In the genomic region with DNA sequence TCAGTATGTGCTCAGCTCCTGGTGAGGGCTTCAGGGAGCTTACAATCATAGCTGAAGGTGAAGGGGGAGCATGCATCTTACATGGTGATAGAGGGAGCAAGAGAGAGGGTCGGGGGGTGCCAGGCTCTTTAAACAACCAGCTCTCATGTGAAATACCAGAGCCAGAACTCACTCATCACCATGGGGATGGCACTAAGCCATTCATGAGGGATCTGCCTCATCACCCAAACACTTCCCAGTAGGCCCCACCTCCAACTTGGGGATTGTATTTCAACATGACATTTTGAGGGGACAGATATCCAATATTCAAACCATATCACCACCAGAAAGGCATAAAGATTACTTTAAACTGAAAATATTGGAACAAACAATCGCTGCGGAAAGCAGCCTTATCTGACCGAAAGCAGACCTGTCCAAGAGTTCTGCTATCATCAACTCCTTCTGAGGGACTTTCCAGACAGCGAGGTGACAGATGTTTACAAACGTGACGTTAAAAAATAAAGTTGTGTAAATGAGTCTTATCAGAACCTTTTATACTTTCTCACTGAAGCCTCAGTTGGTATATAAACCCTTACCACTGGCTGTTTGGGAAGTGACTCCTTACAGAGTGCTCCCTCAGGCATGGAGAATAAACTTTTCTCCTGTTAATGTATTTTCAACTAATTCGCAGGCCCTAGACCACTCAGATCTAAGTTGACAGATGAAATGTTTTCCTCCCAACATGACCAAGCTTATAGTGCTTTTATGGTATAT, we compare ENCODE assay signal across 2 cellular contexts.
TF ChIP-seq lines count a peak whose summit lies in the region.

No MANE protein-coding gene starts in this region.

TF ChIP-seq in GM23338, 12 proteins besides CTCF, POLR2A, EP300 and RAD21 (continued from another document):
- TF ChIP-seq, protein P1, sequence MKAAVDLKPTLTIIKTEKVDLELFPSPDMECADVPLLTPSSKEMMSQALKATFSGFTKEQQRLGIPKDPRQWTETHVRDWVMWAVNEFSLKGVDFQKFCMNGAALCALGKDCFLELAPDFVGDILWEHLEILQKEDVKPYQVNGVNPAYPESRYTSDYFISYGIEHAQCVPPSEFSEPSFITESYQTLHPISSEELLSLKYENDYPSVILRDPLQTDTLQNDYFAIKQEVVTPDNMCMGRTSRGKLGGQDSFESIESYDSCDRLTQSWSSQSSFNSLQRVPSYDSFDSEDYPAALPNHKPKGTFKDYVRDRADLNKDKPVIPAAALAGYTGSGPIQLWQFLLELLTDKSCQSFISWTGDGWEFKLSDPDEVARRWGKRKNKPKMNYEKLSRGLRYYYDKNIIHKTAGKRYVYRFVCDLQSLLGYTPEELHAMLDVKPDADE (IDR thresholded peaks at IDR 0.05): no peak
- TF ChIP-seq STAT1 (IDR thresholded peaks at IDR 0.05; ENCODE audit: unreplicated experiment): no peak

TF ChIP-seq in SK-N-SH treated with all-trans-retinoic acid at 6 μM for 48 hours, 23 proteins besides CTCF, POLR2A, EP300 and RAD21 (continued from another document):
- TF ChIP-seq, protein P2, sequence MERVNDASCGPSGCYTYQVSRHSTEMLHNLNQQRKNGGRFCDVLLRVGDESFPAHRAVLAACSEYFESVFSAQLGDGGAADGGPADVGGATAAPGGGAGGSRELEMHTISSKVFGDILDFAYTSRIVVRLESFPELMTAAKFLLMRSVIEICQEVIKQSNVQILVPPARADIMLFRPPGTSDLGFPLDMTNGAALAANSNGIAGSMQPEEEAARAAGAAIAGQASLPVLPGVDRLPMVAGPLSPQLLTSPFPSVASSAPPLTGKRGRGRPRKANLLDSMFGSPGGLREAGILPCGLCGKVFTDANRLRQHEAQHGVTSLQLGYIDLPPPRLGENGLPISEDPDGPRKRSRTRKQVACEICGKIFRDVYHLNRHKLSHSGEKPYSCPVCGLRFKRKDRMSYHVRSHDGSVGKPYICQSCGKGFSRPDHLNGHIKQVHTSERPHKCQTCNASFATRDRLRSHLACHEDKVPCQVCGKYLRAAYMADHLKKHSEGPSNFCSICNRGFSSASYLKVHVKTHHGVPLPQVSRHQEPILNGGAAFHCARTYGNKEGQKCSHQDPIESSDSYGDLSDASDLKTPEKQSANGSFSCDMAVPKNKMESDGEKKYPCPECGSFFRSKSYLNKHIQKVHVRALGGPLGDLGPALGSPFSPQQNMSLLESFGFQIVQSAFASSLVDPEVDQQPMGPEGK (CRISPR knock-in tag; IDR thresholded peaks at IDR 0.05; ENCODE audit: borderline replicate concordance): no peak
- no peak for TF ChIP-seq ZFP3 (CRISPR knock-in tag; IDR thresholded peaks at IDR 0.05)
- TF ChIP-seq ZNF8 (CRISPR knock-in tag; IDR thresholded peaks at IDR 0.05): no peak
- TF ChIP-seq ZNF565 (CRISPR knock-in tag; conservative IDR thresholded peaks at IDR 0.05; ENCODE audit: low read depth): no peak
- TF ChIP-seq, protein P3, sequence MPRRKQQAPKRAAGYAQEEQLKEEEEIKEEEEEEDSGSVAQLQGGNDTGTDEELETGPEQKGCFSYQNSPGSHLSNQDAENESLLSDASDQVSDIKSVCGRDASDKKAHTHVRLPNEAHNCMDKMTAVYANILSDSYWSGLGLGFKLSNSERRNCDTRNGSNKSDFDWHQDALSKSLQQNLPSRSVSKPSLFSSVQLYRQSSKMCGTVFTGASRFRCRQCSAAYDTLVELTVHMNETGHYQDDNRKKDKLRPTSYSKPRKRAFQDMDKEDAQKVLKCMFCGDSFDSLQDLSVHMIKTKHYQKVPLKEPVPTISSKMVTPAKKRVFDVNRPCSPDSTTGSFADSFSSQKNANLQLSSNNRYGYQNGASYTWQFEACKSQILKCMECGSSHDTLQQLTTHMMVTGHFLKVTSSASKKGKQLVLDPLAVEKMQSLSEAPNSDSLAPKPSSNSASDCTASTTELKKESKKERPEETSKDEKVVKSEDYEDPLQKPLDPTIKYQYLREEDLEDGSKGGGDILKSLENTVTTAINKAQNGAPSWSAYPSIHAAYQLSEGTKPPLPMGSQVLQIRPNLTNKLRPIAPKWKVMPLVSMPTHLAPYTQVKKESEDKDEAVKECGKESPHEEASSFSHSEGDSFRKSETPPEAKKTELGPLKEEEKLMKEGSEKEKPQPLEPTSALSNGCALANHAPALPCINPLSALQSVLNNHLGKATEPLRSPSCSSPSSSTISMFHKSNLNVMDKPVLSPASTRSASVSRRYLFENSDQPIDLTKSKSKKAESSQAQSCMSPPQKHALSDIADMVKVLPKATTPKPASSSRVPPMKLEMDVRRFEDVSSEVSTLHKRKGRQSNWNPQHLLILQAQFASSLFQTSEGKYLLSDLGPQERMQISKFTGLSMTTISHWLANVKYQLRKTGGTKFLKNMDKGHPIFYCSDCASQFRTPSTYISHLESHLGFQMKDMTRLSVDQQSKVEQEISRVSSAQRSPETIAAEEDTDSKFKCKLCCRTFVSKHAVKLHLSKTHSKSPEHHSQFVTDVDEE (CRISPR knock-in tag; IDR thresholded peaks at IDR 0.05): no peak
- no peak for TF ChIP-seq GLIS3 (CRISPR knock-in tag; IDR thresholded peaks at IDR 0.05)
- no peak for TF ChIP-seq PPARA (CRISPR knock-in tag; IDR thresholded peaks at IDR 0.05; ENCODE audit: borderline replicate concordance)
- no peak for TF ChIP-seq ARNTL (CRISPR knock-in tag; IDR thresholded peaks at IDR 0.05; ENCODE audit: borderline replicate concordance, low read depth)
- TF ChIP-seq BACH2 (CRISPR knock-in tag; IDR thresholded peaks at IDR 0.05; ENCODE audit: borderline replicate concordance): no peak
- TF ChIP-seq ZC3H10 (CRISPR knock-in tag; IDR thresholded peaks at IDR 0.05): no peak
- TF ChIP-seq RARB (CRISPR knock-in tag; IDR thresholded peaks at IDR 0.05): no peak
- no peak for TF ChIP-seq TCF4 (CRISPR knock-in tag; IDR thresholded peaks at IDR 0.05; ENCODE audit: borderline replicate concordance)
- TF ChIP-seq ZFP30 (CRISPR knock-in tag; IDR thresholded peaks at IDR 0.05): no peak
- no peak for TF ChIP-seq TOX (CRISPR knock-in tag; IDR thresholded peaks at IDR 0.05; ENCODE audit: borderline replicate concordance)
- TF ChIP-seq, protein P4, sequence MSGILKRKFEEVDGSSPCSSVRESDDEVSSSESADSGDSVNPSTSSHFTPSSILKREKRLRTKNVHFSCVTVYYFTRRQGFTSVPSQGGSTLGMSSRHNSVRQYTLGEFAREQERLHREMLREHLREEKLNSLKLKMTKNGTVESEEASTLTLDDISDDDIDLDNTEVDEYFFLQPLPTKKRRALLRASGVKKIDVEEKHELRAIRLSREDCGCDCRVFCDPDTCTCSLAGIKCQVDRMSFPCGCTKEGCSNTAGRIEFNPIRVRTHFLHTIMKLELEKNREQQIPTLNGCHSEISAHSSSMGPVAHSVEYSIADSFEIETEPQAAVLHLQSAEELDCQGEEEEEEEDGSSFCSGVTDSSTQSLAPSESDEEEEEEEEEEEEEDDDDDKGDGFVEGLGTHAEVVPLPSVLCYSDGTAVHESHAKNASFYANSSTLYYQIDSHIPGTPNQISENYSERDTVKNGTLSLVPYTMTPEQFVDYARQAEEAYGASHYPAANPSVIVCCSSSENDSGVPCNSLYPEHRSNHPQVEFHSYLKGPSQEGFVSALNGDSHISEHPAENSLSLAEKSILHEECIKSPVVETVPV (CRISPR knock-in tag; IDR thresholded peaks at IDR 0.05): no peak
- TF ChIP-seq, protein P5, sequence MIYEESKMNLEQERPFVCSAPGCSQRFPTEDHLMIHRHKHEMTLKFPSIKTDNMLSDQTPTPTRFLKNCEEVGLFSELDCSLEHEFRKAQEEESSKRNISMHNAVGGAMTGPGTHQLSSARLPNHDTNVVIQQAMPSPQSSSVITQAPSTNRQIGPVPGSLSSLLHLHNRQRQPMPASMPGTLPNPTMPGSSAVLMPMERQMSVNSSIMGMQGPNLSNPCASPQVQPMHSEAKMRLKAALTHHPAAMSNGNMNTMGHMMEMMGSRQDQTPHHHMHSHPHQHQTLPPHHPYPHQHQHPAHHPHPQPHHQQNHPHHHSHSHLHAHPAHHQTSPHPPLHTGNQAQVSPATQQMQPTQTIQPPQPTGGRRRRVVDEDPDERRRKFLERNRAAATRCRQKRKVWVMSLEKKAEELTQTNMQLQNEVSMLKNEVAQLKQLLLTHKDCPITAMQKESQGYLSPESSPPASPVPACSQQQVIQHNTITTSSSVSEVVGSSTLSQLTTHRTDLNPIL (CRISPR knock-in tag; IDR thresholded peaks at IDR 0.05; ENCODE audit: low read depth): no peak
- no peak for TF ChIP-seq ISL1 (CRISPR knock-in tag; IDR thresholded peaks at IDR 0.05)
